Comparison of ENCODE assay signal across 8 cellular contexts in the genomic region with DNA sequence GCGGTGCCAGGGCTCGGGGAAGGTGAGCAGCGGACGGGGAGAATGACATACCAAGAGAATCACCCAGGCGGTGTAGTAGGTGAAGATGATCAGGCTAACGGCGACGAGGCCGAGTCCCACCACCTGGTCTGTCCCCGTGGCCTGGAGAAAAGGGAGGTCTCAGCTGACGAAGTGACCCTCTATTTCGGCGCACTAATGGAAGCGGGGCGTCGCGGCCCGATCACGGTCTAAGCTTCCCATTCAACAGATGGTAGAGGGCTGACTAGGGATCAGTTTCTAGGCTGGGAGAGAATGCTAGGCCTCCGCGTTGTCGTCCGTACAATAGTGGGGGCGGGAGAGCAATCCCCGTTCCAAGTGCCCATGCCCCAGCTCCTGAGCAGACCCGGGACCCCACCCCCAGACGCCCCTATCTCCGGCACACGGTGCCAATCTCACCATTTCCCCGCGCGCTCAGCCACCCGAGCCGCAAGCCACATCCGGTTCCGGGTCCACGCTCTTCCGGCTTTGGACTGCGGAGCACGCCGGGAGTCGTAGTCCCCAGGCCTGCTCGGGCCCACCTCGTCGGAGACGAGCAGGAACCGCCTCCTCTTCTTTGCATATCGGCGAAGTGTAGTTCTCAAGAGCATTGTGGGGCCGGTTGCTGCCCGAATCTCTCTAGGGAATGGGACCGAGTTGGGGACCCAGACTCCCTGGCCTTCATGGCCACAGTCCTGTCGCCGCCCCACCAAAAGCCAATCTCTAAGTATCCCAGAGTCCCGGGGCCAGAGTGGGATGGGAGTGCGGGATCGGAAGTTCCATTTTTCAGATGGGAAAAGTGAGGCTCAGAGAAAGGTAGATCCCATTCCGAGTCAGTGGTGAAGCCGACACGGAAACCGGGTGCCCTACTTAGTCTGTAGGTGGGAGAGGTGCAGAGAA. TPM values are rescaled to one million over a fixed set of nuclear protein-coding genes. Genes with fewer than 3 reads are reported as not detected.
A peak's percentile ranks its signal among the peaks of the same experiment; 100 is the strongest.
DNase-seq lines count a peak whose midpoint lies in the region; ATAC-seq and TF ChIP-seq lines count a peak whose summit lies in the region.

A gene with protein sequence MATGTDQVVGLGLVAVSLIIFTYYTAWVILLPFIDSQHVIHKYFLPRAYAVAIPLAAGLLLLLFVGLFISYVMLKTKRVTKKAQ (minus strand): TSS at position 472 of the 915 bp plus-strand sequence. CDS start 34 bp downstream, at position 438.

- H3K27me3 Mint-ChIP-seq in HFFc6 (ENCODE audit: insufficient read depth) (peaks cover 6% of the 10 kb centered on the region), T-cell (peaks cover 0 to 3% of the 10 kb centered on the region in 2 donors)

- H3K27me3 ChIP-seq in adipocyte (replicated peaks; ENCODE audit: control insufficient read depth, insufficient read depth, low read length) (no peaks in the 10 kb centered on the region), heart right ventricle (no peaks in the 10 kb centered on the region), transverse colon (no peaks in the 10 kb centered on the region)

- ATAC-seq in T-cell (replicated peaks in 1 of 4) (peak; percentile 76 to 89 (median 82)), heart right ventricle (peak; percentile 85 to 93 (median 91))

- peaks cover 9% of the 10 kb centered on the region for H3K36me3 ChIP-seq in adipocyte (ENCODE audit: control insufficient read depth, insufficient read depth, low read length, severe bottlenecking)
- H3K36me3 ChIP-seq in heart right ventricle, result peaks cover 0 to 22% (median 0%) of the 10 kb centered on the region in 9 donors
- H3K36me3 ChIP-seq in transverse colon, result no peaks in the 10 kb centered on the region

- in situ Hi-C loops in transverse colon (cut with MboI; ENCODE audit: low pct_ligation_motif_present in 1 of 4, low pct_unique_long_range_greater_than_20kb in 1 of 4, low sequenced_read_pairs in 3 of 4), result no loop called here

- no peak for TF ChIP-seq EP300 in transverse colon (IDR thresholded peaks at IDR 0.05; ENCODE audit: low read depth)

- H3K9ac ChIP-seq in adipocyte (ENCODE audit: low read length), result peak within 1 kb of the TSS; percentile 94

- H3K9me3 ChIP-seq in adipocyte (ENCODE audit: control insufficient read depth, low read length) (no peaks in the 10 kb centered on the region), heart right ventricle (no peaks in the 10 kb centered on the region), transverse colon (no peaks in the 10 kb centered on the region)

- peak within 1 kb of the TSS; percentile 94 for H3K4me3 Mint-ChIP-seq in HFFc6
- peak within 1 kb of the TSS; percentile 82 to 87 (median 86) for H3K4me3 Mint-ChIP-seq in T-cell

- intact Hi-C loops in heart right ventricle (cut with DNase I) (no loop called here), transverse colon (cut with DNase I; ENCODE audit: low total_unique reads) (no loop called here)

- H3K36me3 Mint-ChIP-seq in HFFc6 (ENCODE audit: low read depth) (peaks cover 15% of the 10 kb centered on the region), T-cell (peaks cover 18% of the 10 kb centered on the region)

- H3K4me1 ChIP-seq in adipocyte (ENCODE audit: control insufficient read depth, insufficient read depth, low read length) (peaks cover 25% of the 10 kb centered on the region), heart right ventricle (peaks cover 15 to 39% (median 23%) of the 10 kb centered on the region in 9 donors), transverse colon (peaks cover 8 to 29% (median 20%) of the 10 kb centered on the region in 4 donors)

- DNase-seq in HFFc6 (peak; percentile 77), NB4 (ENCODE audit: low read depth) (peak; percentile 90), T-cell (peak; percentile 73 to 91 (median 86)), adipocyte (ENCODE audit: low read depth) (peak; percentile 90), heart right ventricle (peak; percentile 79 to 82), pons (ENCODE audit: low spot score) (peak; percentile 59), transverse colon (peak; percentile 88)

- peaks cover 43% of the 10 kb centered on the region for H3K4me1 Mint-ChIP-seq in HFFc6 (ENCODE audit: low read depth)
- H3K4me1 Mint-ChIP-seq in T-cell, result peaks cover 45 to 57% (median 55%) of the 10 kb centered on the region in 3 donors

- H3K9me3 Mint-ChIP-seq in HFFc6 (no peaks in the 10 kb centered on the region), T-cell (no peaks in the 10 kb centered on the region)

- peak within 1 kb of the TSS; percentile 22 to 88 (median 60) for H3K27ac ChIP-seq in heart right ventricle
- H3K27ac ChIP-seq in transverse colon, result peak within 1 kb of the TSS; percentile 51 to 74 (median 62)

- 3 to 4% methylated on average over 60 to 61 of the region's 61 CpGs for WGBS in heart right ventricle, 2 donors
- WGBS in transverse colon (ENCODE audit: low coverage in 1 of 2), 2 donors, result 0 to 4% methylated on average over 13 to 58 of the region's 61 CpGs

- H3K27ac Mint-ChIP-seq in HFFc6 (peak within 1 kb of the TSS; percentile 82), T-cell (peak within 1 kb of the TSS; percentile 88 to 93)

- H3K4me3 ChIP-seq in GM08714 (ENCODE audit: low read length) (peak within 1 kb of the TSS; percentile 84), NB4 (ENCODE audit: low read depth, low read length) (peak within 1 kb of the TSS; percentile 88), adipocyte (ENCODE audit: low read length) (peak within 1 kb of the TSS; percentile 93), heart right ventricle (peak within 1 kb of the TSS; percentile 60 to 87 (median 76)), transverse colon (peak within 1 kb of the TSS; percentile 44 to 57 (median 52))

- peak; percentile 75 for TF ChIP-seq POLR2A in NB4 (IDR thresholded peaks at IDR 0.05; ENCODE audit: extremely low read depth, insufficient read length)
- peak; percentile 72 for TF ChIP-seq POLR2A in transverse colon (IDR thresholded peaks at IDR 0.05)

- POLR2A ChIA-PET in T-cell (lab: Charles Lee), result interaction anchor here in 1 of 2 donors (0.6 kb wide), 1 partner anchor 37 kb away, joined by 14 read pairs; no protein-coding TSS in a partner anchor

- TF ChIP-seq CTCF in HFFc6 (IDR thresholded peaks at IDR 0.05) (no peak), NB4 (IDR thresholded peaks at IDR 0.05; ENCODE audit: low read depth, low read length) (no peak), heart right ventricle (IDR thresholded peaks at IDR 0.05) (no peak), transverse colon (IDR thresholded peaks at IDR 0.05) (no peak)

- CTCF ChIA-PET in T-cell (lab: Charles Lee), result interaction anchor here in 1 of 2 donors (0.6 to 1.0 kb wide), 3 partner anchors 31 to 334 kb away, joined by 3 to 11 read pairs (median 3); no protein-coding TSS in a partner anchor

RNA-seq across cellular contexts. Expression of the gene that starts here (rescaled TPM):
- 10 to 100 TPM; 42.5 to 49.6 (median 47.1) TPM for total RNA-seq in HFFc6 (2021; fragmentation: NEBNext Ultra II Directional; extraction: Animal tissue kit (Norgen Biotek cat#: 25700))
- total RNA-seq in T-cell (10 to 100 TPM; 32.3 to 66.5 (median 60.5) TPM), heart right ventricle (10 to 100 TPM in 8 of 10 donors, 1 to 10 TPM in 2; 7.2 to 15.4 (median 12.3) TPM), transverse colon (100 to 1,000 TPM in 1 of 4 donors, 10 to 100 TPM in 3; 20.6 to 249 (median 26.3) TPM)
- polyA plus RNA-seq in heart right ventricle, result 10 to 100 TPM; 16.7 to 31.1 TPM

Comparison
In these comparisons a context has a peak if more than half of its experiments do, and no peak if none do; other contexts are left out.
1. Peak in every context shown above with its lines: DNase-seq, ATAC-seq, H3K4me3 ChIP-seq and H3K27ac ChIP-seq.